In genomic region chr7:55593515-55594318, GRCh38 we compare ENCODE assay signal across 8 cellular contexts. TPM values are rescaled to one million over a fixed set of nuclear protein-coding genes. Genes with fewer than 3 reads are reported as not detected.
DNase-seq lines count a peak whose midpoint lies in the region; ATAC-seq and TF ChIP-seq lines count a peak whose summit lies in the region.

No MANE protein-coding gene starts in this region.

- H3K27me3 ChIP-seq in aorta (ENCODE audit: control insufficient read depth in 1 of 2, insufficient read depth in 2 of 2, low read length in 1 of 2): no peaks in the 10 kb centered on the region

- H3K9me2 ChIP-seq in OCI-LY7 (ENCODE audit: insufficient read depth, low read length): no peaks in the 10 kb centered on the region

- CTCF ChIA-PET in OCI-LY7 (lab: Charles Lee; ENCODE audit: unreplicated experiment): interaction anchor here (0.6 to 1.4 kb wide), 2 partner anchors 59 to 313 kb away, joined by 3 read pairs; no protein-coding TSS in a partner anchor

- peak; percentile 75 for DNase-seq in NCI-H82 (lab: John Stamatoyannopoulos, UW)
- no peak for DNase-seq in NCI-H82 treated with DMSO at 0.1 percent for 48 hours (lab: John Stamatoyannopoulos, UW; ENCODE audit: unreplicated experiment)
- DNase-seq in OCI-LY7 (ENCODE audit: low spot score): peak; percentile 76
- peak; percentile 68 for DNase-seq in activated T-cell treated with anti-CD3 and anti-CD28 coated beads for 48 hours (ENCODE audit: low read depth)
- DNase-seq in fibroblast of villous mesenchyme (ENCODE audit: low read depth): peak; percentile 44
- peak in 8 of 10 donors; percentile 44 to 94 (median 68) for DNase-seq in posterior cingulate gyrus
- DNase-seq in aorta: peak; percentile 78 to 90

- 68 to 72% methylated on average over 14 of the region's 14 CpGs for WGBS in aorta, 2 donors

- POLR2A ChIA-PET in OCI-LY7 (lab: Charles Lee): no interaction called here

- ATAC-seq in HG03175 (IDR thresholded peaks at IDR 0.05; ENCODE audit: unreplicated experiment) (peak; percentile 49), aorta (ENCODE audit: low FRiP score) (peak; percentile 49)

- H4K20me1 ChIP-seq in OCI-LY7 (ENCODE audit: insufficient read depth, low read length): no peaks in the 10 kb centered on the region

- TF ChIP-seq CTCF in OCI-LY7 (conservative IDR thresholded peaks at IDR 0.05; ENCODE audit: low read length) (peak; percentile 92), fibroblast of villous mesenchyme (IDR thresholded peaks at IDR 0.05; ENCODE audit: insufficient read depth, low read depth, low read length) (peak; percentile 83)

- H3K4me3 ChIP-seq in OCI-LY7 (ENCODE audit: low read depth, low read length, poor library complexity, severe bottlenecking): no peak overlapping the region
- no peak overlapping the region for H3K4me3 ChIP-seq in fibroblast of villous mesenchyme (ENCODE audit: low read depth, low read length)
- H3K4me3 ChIP-seq in aorta (ENCODE audit: low read length in 2 of 2): no peak overlapping the region

- H3K36me3 ChIP-seq in OCI-LY7 (ENCODE audit: insufficient read depth, low read length) (no peaks in the 10 kb centered on the region), aorta (ENCODE audit: control insufficient read depth in 1 of 2, insufficient read depth in 2 of 2, low read length in 1 of 2) (no peaks in the 10 kb centered on the region)

- intact Hi-C loops in OCI-LY7 (cut with micrococcal nuclease; ENCODE audit: unreplicated experiment): loop anchor here (2.0 kb wide), 1 partner anchor 313 kb away; no protein-coding TSS in a partner anchor
- intact Hi-C loops in posterior cingulate gyrus (cut with DNase I): loop anchor here (10.0 kb wide), 1 partner anchor 159 kb away; no protein-coding TSS in a partner anchor
- intact Hi-C loops in aorta (cut with DNase I): loop anchor here (5.0 to 10.0 kb wide), 3 partner anchors 69 to 309 kb away; no protein-coding TSS in a partner anchor

- no peak overlapping the region for H2AFZ ChIP-seq in OCI-LY7 (ENCODE audit: low read length)

- no peaks in the 10 kb centered on the region for H3K79me2 ChIP-seq in OCI-LY7 (ENCODE audit: insufficient read depth, low read depth, low read length)

- H3K9me3 ChIP-seq in OCI-LY7 (ENCODE audit: low read length): no peaks in the 10 kb centered on the region
- H3K9me3 ChIP-seq in aorta (ENCODE audit: control insufficient read depth, low read length): no peaks in the 10 kb centered on the region

- no TSS peak for BruUV-seq in OCI-LY7 (replicated peaks; lab: Mats Ljungman, UMichigan)

- H3K4me1 ChIP-seq in OCI-LY7 (ENCODE audit: insufficient read depth, low read length, poor library complexity, severe bottlenecking) (no peaks in the 10 kb centered on the region), aorta (ENCODE audit: control insufficient read depth in 1 of 2, insufficient read depth in 2 of 2, low read length in 2 of 2) (no peaks in the 10 kb centered on the region)

- H3K27ac ChIP-seq in OCI-LY7 (ENCODE audit: low read depth, low read length, poor library complexity, severe bottlenecking) (no peak overlapping the region), aorta (ENCODE audit: low read depth in 1 of 2, low read length in 2 of 2) (no peak overlapping the region)

- H3K4me2 ChIP-seq in OCI-LY7 (ENCODE audit: low read length): no peak overlapping the region

RNA-seq across cellular contexts. Expression of gene VOPP1, which starts 21.4 kb away (rescaled TPM):
- total RNA-seq in OCI-LY7 (2014; rRNA removed; shearing (Covaris generic)): 66.9 and 68.8 TPM in 2 replicates
- 72.1 and 73.9 TPM in 2 replicates for total RNA-seq in OCI-LY7 (2022)
- 73.8 and 81.2 TPM in 2 replicates for total RNA-seq in fibroblast of villous mesenchyme
- 10 to 100 TPM; 74.1 to 82.9 TPM for total RNA-seq in aorta
- 10 to 100 TPM; 36.3 to 62.9 TPM for polyA plus RNA-seq in aorta
